23 cellular contexts compared by ENCODE assay signal in the genomic region with DNA sequence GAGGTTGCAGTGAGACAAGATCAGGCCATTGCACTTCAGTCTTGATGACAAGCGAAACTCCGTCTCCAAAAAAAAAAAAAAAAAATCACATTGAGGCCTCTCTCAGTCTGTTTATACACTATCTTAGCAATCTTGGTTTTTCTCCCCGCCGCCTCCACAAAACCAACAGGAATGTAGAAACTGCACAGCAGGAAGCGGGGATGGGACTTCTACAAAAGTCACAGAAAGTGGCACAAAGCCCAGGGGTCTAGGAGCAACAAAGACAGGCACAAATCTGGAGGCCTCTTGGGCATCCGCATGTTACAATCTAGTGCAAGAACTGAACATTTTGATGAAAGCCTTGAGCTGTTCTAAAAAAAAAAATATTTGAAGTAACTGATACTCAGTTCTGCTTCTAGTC.
"Had no signal": no experiment of that assay in that cellular context is flagged by ENCODE, and none has a peak within 500 bp of the region (broad histone marks: within the 10 kb centered on the region; RNA-seq: fewer than 3 reads in every experiment).

No MANE protein-coding gene starts in this region.

- H3K9me3 Mint-ChIP-seq: activated CD4-positive, alpha-beta T cell treated with anti-CD3 and anti-CD28 coated beads, Interleukin-2, amount 10 ng/mL, durations not matched to agents 7 days and 5 days; activated CD8-positive, alpha-beta T cell treated with anti-CD3 and anti-CD28 coated beads for 36 hours; activated naive CD4-positive, alpha-beta T cell treated with anti-CD3 and anti-CD28 coated beads, Interleukin-2, amount 10 ng/mL, durations not matched to agents 7 days and 5 days; central memory CD8-positive, alpha-beta T cell; naive thymus-derived CD8-positive, alpha-beta T cell; neural progenitor cell had no signal

- H3K4me2 ChIP-seq: neural progenitor cell had no signal

- DNase-seq: activated CD4-positive, alpha-beta T cell treated with anti-CD3 and anti-CD28 coated beads, Interleukin-2, amount 10 ng/mL, durations not matched to agents 7 days and 5 days; activated CD4-positive, CD25-positive, alpha-beta regulatory T cell treated with anti-CD3 and anti-CD28 coated beads, Interleukin-2, amount 50 U/mL, for 72 hours; activated CD8-positive, alpha-beta memory T cell treated with anti-CD3 and anti-CD28 coated beads, Interleukin-2, amount 10 ng/mL, durations not matched to agents 7 days and 5 days; activated CD8-positive, alpha-beta T cell treated with anti-CD3 and anti-CD28 coated beads for 36 hours; activated effector memory CD4-positive, alpha-beta T cell treated with anti-CD3 and anti-CD28 coated beads, Interleukin-2, amount 50 U/mL, for 16 hours; activated naive CD4-positive, alpha-beta T cell treated with anti-CD3 and anti-CD28 coated beads, Interleukin-2, amount 10 ng/mL, durations not matched to agents 7 days and 5 days; activated T-cell treated with anti-CD3 and anti-CD28 coated beads for 4 hours; esophagus squamous epithelium; heart left ventricle; lower lobe of right lung; mesendoderm; naive thymus-derived CD8-positive, alpha-beta T cell; stimulated activated CD4-positive, alpha-beta T cell treated with anti-CD3 and anti-CD28 coated beads, Interleukin-4, amount 100 ng/mL, for 4 hours; stimulated activated naive CD8-positive, alpha-beta T cell treated with anti-CD3 and anti-CD28 coated beads, Interleukin-15, Interleukin-2, amounts not matched to agents 100 U/mL and 50 U/mL, for 24 hours; SW 1271; T-helper 17 cell; upper lobe of right lung had no signal

- H3K27ac ChIP-seq: breast epithelium, coronary artery, esophagus squamous epithelium, heart left ventricle, lower lobe of right lung, neural progenitor cell, prostate gland, upper lobe of right lung, VCaP had no signal

- H3K9me3 ChIP-seq: breast epithelium, esophagus squamous epithelium, heart left ventricle, lower lobe of right lung, prostate gland, upper lobe of right lung had no signal

- H3K4me3 Mint-ChIP-seq: activated CD4-positive, alpha-beta T cell treated with anti-CD3 and anti-CD28 coated beads, Interleukin-2, amount 10 ng/mL, durations not matched to agents 7 days and 5 days; activated CD8-positive, alpha-beta memory T cell treated with anti-CD3 and anti-CD28 coated beads, Interleukin-2, amount 10 ng/mL, durations not matched to agents 7 days and 5 days; activated CD8-positive, alpha-beta T cell treated with anti-CD3 and anti-CD28 coated beads for 36 hours; activated naive CD4-positive, alpha-beta T cell treated with anti-CD3 and anti-CD28 coated beads, Interleukin-2, amount 10 ng/mL, durations not matched to agents 7 days and 5 days; central memory CD8-positive, alpha-beta T cell; naive thymus-derived CD8-positive, alpha-beta T cell; neural progenitor cell; T-helper 17 cell had no signal

- H3K4me1 ChIP-seq: breast epithelium, esophagus squamous epithelium, heart left ventricle, lower lobe of right lung, neural progenitor cell, prostate gland, upper lobe of right lung had no signal

- H2AFZ ChIP-seq: neural progenitor cell had no signal

- ATAC-seq: activated CD8-positive, alpha-beta memory T cell treated with anti-CD3 and anti-CD28 coated beads, Interleukin-2, amount 10 ng/mL, durations not matched to agents 7 days and 5 days; activated CD8-positive, alpha-beta T cell treated with anti-CD3 and anti-CD28 coated beads for 36 hours; heart left ventricle; lower lobe of right lung; naive thymus-derived CD8-positive, alpha-beta T cell; stimulated activated naive CD8-positive, alpha-beta T cell treated with anti-CD3 and anti-CD28 coated beads, Interleukin-15, Interleukin-2, amounts not matched to agents 100 U/mL and 50 U/mL, for 24 hours; T-helper 17 cell; upper lobe of right lung had no signal

- H3K27me3 Mint-ChIP-seq: activated CD4-positive, alpha-beta T cell treated with anti-CD3 and anti-CD28 coated beads, Interleukin-2, amount 10 ng/mL, durations not matched to agents 7 days and 5 days; activated CD8-positive, alpha-beta memory T cell treated with anti-CD3 and anti-CD28 coated beads, Interleukin-2, amount 10 ng/mL, durations not matched to agents 7 days and 5 days; activated CD8-positive, alpha-beta T cell treated with anti-CD3 and anti-CD28 coated beads for 36 hours; activated naive CD4-positive, alpha-beta T cell treated with anti-CD3 and anti-CD28 coated beads, Interleukin-2, amount 10 ng/mL, durations not matched to agents 7 days and 5 days; central memory CD8-positive, alpha-beta T cell; naive thymus-derived CD8-positive, alpha-beta T cell; T-helper 17 cell had no signal

- H3K4me3 ChIP-seq: breast epithelium, coronary artery, esophagus squamous epithelium, heart left ventricle, lower lobe of right lung, neural progenitor cell, prostate gland, upper lobe of right lung had no signal

- H3K4me1 Mint-ChIP-seq: activated CD4-positive, alpha-beta T cell treated with anti-CD3 and anti-CD28 coated beads, Interleukin-2, amount 10 ng/mL, durations not matched to agents 7 days and 5 days; activated CD8-positive, alpha-beta memory T cell treated with anti-CD3 and anti-CD28 coated beads, Interleukin-2, amount 10 ng/mL, durations not matched to agents 7 days and 5 days; activated naive CD4-positive, alpha-beta T cell treated with anti-CD3 and anti-CD28 coated beads, Interleukin-2, amount 10 ng/mL, durations not matched to agents 7 days and 5 days; central memory CD8-positive, alpha-beta T cell had no signal

- H3K36me3 ChIP-seq: neural progenitor cell, prostate gland had no signal

- H3K27me3 ChIP-seq: breast epithelium, esophagus squamous epithelium, heart left ventricle, neural progenitor cell, upper lobe of right lung had no signal

- H3K27ac Mint-ChIP-seq: activated CD4-positive, alpha-beta T cell treated with anti-CD3 and anti-CD28 coated beads, Interleukin-2, amount 10 ng/mL, durations not matched to agents 7 days and 5 days; activated CD8-positive, alpha-beta memory T cell treated with anti-CD3 and anti-CD28 coated beads, Interleukin-2, amount 10 ng/mL, durations not matched to agents 7 days and 5 days; activated CD8-positive, alpha-beta T cell treated with anti-CD3 and anti-CD28 coated beads for 36 hours; activated naive CD4-positive, alpha-beta T cell treated with anti-CD3 and anti-CD28 coated beads, Interleukin-2, amount 10 ng/mL, durations not matched to agents 7 days and 5 days; neural progenitor cell; T-helper 17 cell had no signal
